Comparison of ENCODE assay signal across 12 cellular contexts in genomic region chr4:19945979-19946380, GRCh38.
A peak's percentile ranks its signal among the peaks of the same experiment; 100 is the strongest.
DNase-seq lines count a peak whose midpoint lies in the region; ATAC-seq, FAIRE-seq and TF ChIP-seq lines count a peak whose summit lies in the region.
"Had no signal": no experiment of that assay in that cellular context is flagged by ENCODE, and none has a peak within 500 bp of the region (broad histone marks: within the 10 kb centered on the region; RNA-seq: fewer than 3 reads in every experiment).

No MANE protein-coding gene starts in this region.

- H3K9ac ChIP-seq in astrocyte (ENCODE audit: low read length): no peak overlapping the region

- H3K27me3 ChIP-seq in astrocyte (ENCODE audit: insufficient read depth, low read length) (peaks cover 9% of the 10 kb centered on the region), hepatocyte (no peaks in the 10 kb centered on the region)

- ATAC-seq in sciatic nerve: no peak
- no peak for ATAC-seq in activated T-cell treated with anti-CD3 and anti-CD28 coated beads, Interleukin-2, amount 50 U/mL, for 72 hours (replicated peaks in 1 of 2)
- no peak for ATAC-seq in GM18909 (IDR thresholded peaks at IDR 0.05; ENCODE audit: poor library complexity, unreplicated experiment)
- ATAC-seq: activated naive CD8-positive, alpha-beta T cell treated with anti-CD3 and anti-CD28 coated beads, Interleukin-2, amount 50 U/mL, for 24 hours had no signal

- WGBS in hepatocyte (ENCODE audit: low lambda C conversion rate, missing lambda C conversion rate): 63% methylated on average over 3 of the region's 3 CpGs

- peak; percentile 100 for FAIRE-seq in astrocyte (lab: Jason Lieb, UNC)
- FAIRE-seq: GM12892 had no signal

- H3K4me2 ChIP-seq in astrocyte (ENCODE audit: low read length) (peak overlapping the region; percentile 74), hepatocyte (no peak overlapping the region)

- H3K4me3 ChIP-seq in astrocyte (ENCODE audit: insufficient read depth, low read depth, low read length) (no peak overlapping the region), hepatocyte (no peak overlapping the region)

- H3K79me2 ChIP-seq in astrocyte (ENCODE audit: insufficient read depth, low read length): no peaks in the 10 kb centered on the region
- no peaks in the 10 kb centered on the region for H3K79me2 ChIP-seq in hepatocyte

- H3K4me1 ChIP-seq in astrocyte (ENCODE audit: insufficient read depth, low read length): peaks cover 20% of the 10 kb centered on the region
- H3K4me1 ChIP-seq in hepatocyte (ENCODE audit: insufficient read depth): peaks cover 16% of the 10 kb centered on the region

- no peaks in the 10 kb centered on the region for H3K36me3 ChIP-seq in astrocyte (ENCODE audit: insufficient read depth, low read length)
- no peaks in the 10 kb centered on the region for H3K36me3 ChIP-seq in hepatocyte (replicated peaks; ENCODE audit: insufficient read depth, low read depth)

- TF ChIP-seq CTCF in astrocyte (IDR thresholded peaks at IDR 0.05; ENCODE audit: insufficient read depth, low read depth, low read length) (no peak), hepatocyte (IDR thresholded peaks at IDR 0.05; ENCODE audit: poor library complexity) (no peak)

- no peak overlapping the region for H3K4me3 Mint-ChIP-seq in astrocyte (ENCODE audit: unreplicated experiment)
- no peak overlapping the region for H3K4me3 Mint-ChIP-seq in activated T-cell treated with anti-CD3 and anti-CD28 coated beads, Interleukin-2, amount 50 U/mL, for 72 hours
- H3K4me3 Mint-ChIP-seq: activated naive CD8-positive, alpha-beta T cell treated with anti-CD3 and anti-CD28 coated beads, Interleukin-2, amount 50 U/mL, for 24 hours had no signal

- peak; percentile 70 for DNase-seq in AG08395 (ENCODE audit: low spot score)
- peak; percentile 96 for DNase-seq in HS-27A (ENCODE audit: low read depth)
- peak; percentile 100 for DNase-seq in astrocyte (ENCODE audit: low read depth)
- DNase-seq in hepatocyte (ENCODE audit: low spot score): peak; percentile 19
- no peak for DNase-seq in sciatic nerve (ENCODE audit: low spot score)
- DNase-seq in activated T-cell treated with anti-CD3 and anti-CD28 coated beads, Interleukin-2, amount 50 U/mL, for 72 hours: no peak
- DNase-seq in NCI-H2171 (lab: John Stamatoyannopoulos, UW): no peak
- DNase-seq: activated naive CD8-positive, alpha-beta T cell treated with anti-CD3 and anti-CD28 coated beads, Interleukin-2, amount 50 U/mL, for 24 hours; erythroblast; NCI-H345 had no signal

- no peaks in the 10 kb centered on the region for H3K9me3 Mint-ChIP-seq in astrocyte (ENCODE audit: unreplicated experiment)
- peaks cover 0 to 4% of the 10 kb centered on the region in 2 donors for H3K9me3 Mint-ChIP-seq in activated T-cell treated with anti-CD3 and anti-CD28 coated beads, Interleukin-2, amount 50 U/mL, for 72 hours

- no peaks in the 10 kb centered on the region for H4K20me1 ChIP-seq in astrocyte (ENCODE audit: insufficient read depth, low read length)
- H4K20me1 ChIP-seq in hepatocyte (ENCODE audit: insufficient read depth, poor library complexity, severe bottlenecking): no peaks in the 10 kb centered on the region

- peaks cover 34% of the 10 kb centered on the region for H3K27me3 Mint-ChIP-seq in astrocyte (ENCODE audit: low read depth, unreplicated experiment)
- H3K27me3 Mint-ChIP-seq in activated T-cell treated with anti-CD3 and anti-CD28 coated beads, Interleukin-2, amount 50 U/mL, for 72 hours (ENCODE audit: low read depth): no peaks in the 10 kb centered on the region
- H3K27me3 Mint-ChIP-seq: activated naive CD8-positive, alpha-beta T cell treated with anti-CD3 and anti-CD28 coated beads, Interleukin-2, amount 50 U/mL, for 24 hours had no signal

- no peaks in the 10 kb centered on the region for H3K9me3 ChIP-seq in astrocyte (ENCODE audit: insufficient read depth, low read depth, low read length)
- no peaks in the 10 kb centered on the region for H3K9me3 ChIP-seq in hepatocyte (ENCODE audit: low read depth)

- H3K27ac ChIP-seq in astrocyte (ENCODE audit: low read depth, low read length): no peak overlapping the region
- peak overlapping the region; percentile 2 for H3K27ac ChIP-seq in hepatocyte

- H2AFZ ChIP-seq in astrocyte (ENCODE audit: low read depth, low read length) (peak overlapping the region; percentile 8), hepatocyte (no peak overlapping the region)

- H3K4me1 Mint-ChIP-seq in astrocyte (ENCODE audit: low read depth, unreplicated experiment): peaks cover 13% of the 10 kb centered on the region
- H3K4me1 Mint-ChIP-seq in activated T-cell treated with anti-CD3 and anti-CD28 coated beads, Interleukin-2, amount 50 U/mL, for 72 hours (ENCODE audit: low read depth): no peaks in the 10 kb centered on the region
- H3K4me1 Mint-ChIP-seq: activated naive CD8-positive, alpha-beta T cell treated with anti-CD3 and anti-CD28 coated beads, Interleukin-2, amount 50 U/mL, for 24 hours had no signal

- H3K36me3 Mint-ChIP-seq in astrocyte (ENCODE audit: low read depth, unreplicated experiment): no peaks in the 10 kb centered on the region
- H3K36me3 Mint-ChIP-seq in activated T-cell treated with anti-CD3 and anti-CD28 coated beads, Interleukin-2, amount 50 U/mL, for 72 hours (ENCODE audit: insufficient read depth in 2 of 2): no peaks in the 10 kb centered on the region

- intact Hi-C loops in sciatic nerve (cut with DNase I): no loop called here

- no peaks in the 10 kb centered on the region for H3K9me2 ChIP-seq in hepatocyte (replicated peaks; ENCODE audit: insufficient read depth)

- H3K27ac Mint-ChIP-seq in astrocyte (ENCODE audit: unreplicated experiment): no peak overlapping the region
- no peak overlapping the region for H3K27ac Mint-ChIP-seq in activated T-cell treated with anti-CD3 and anti-CD28 coated beads, Interleukin-2, amount 50 U/mL, for 72 hours
- H3K27ac Mint-ChIP-seq: activated naive CD8-positive, alpha-beta T cell treated with anti-CD3 and anti-CD28 coated beads, Interleukin-2, amount 50 U/mL, for 24 hours had no signal

Comparison
In these comparisons a context has a peak if more than half of its experiments do, and no peak if none do; other contexts are left out.
1. DNase-seq: peak in AG08395 (single experiment), HS-27A (single experiment), astrocyte (single experiment) and hepatocyte (single experiment); none in sciatic nerve (single experiment), activated T-cell treated with anti-CD3 and anti-CD28 coated beads, Interleukin-2, amount 50 U/mL, for 72 hours (0 of 2) and NCI-H2171 (single experiment).